In the genomic region with DNA sequence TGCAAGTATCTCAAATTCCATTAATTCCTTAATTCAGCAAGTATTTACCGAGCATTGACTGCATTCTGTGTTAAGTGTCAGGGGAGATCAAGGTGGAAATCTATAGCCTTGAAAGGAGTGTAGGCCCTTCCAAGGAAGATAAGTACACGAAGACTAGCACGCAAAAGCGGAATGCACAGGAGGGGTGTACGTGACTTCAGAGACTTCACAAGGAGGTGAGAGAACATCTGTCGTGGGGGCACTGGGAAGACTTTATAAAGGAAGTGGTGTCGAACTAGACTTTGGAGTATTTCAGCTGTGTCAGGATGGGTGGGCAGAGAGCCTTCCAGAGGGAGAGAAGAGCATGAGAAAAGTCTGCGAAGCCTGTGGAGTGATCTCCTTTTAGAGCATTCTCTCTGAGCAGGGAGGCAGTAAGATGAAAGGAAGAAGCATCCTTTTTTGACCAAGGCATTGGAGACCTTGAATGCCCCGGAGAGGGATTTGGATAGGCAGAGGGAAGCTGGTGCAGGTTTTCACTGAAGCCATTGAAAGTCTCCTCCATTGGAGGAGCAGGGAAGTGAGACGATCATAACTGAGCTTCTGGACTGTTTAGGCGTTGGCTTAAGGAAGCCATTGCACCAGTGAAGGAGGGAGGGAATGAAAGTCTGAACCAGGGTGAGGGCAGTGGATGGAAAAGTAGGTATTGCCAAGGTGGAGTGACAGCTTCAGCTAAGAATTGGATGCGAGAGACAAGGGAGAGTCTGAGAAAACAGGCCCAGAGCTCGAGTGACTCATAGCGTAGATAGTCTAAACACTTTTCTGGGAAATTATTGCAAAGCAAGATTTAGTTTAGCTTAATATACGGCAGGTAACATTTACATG, we compare ENCODE assay signal across 18 cellular contexts. TPM values are rescaled to one million over a fixed set of nuclear protein-coding genes. Genes with fewer than 3 reads are reported as not detected.
DNase-seq lines count a peak whose midpoint lies in the region; ATAC-seq, FAIRE-seq and TF ChIP-seq lines count a peak whose summit lies in the region.
"Had no signal": no experiment of that assay in that cellular context is flagged by ENCODE, and none has a peak within 500 bp of the region (broad histone marks: within the 10 kb centered on the region; RNA-seq: fewer than 3 reads in every experiment).

No MANE protein-coding gene starts in this region.

- FAIRE-seq in HepG2 (lab: Jason Lieb, UNC) = no peak
- FAIRE-seq: kidney had no signal

- H3K4me2 ChIP-seq in HepG2 (ENCODE audit: low read depth, low read length) = peak overlapping the region; percentile 97

- TF ChIP-seq POLR2A in HepG2 (IDR thresholded peaks at IDR 0.05; ENCODE audit: insufficient read depth in 1 of 2, low read depth in 2 of 2, low read length in 2 of 2) (0 out of 4 replicates have a peak, but pooled peaks of 1 of the 2 experiments have one; percentile 18), right lobe of liver (IDR thresholded peaks at IDR 0.05) (no peak)

- H3K4me3 ChIP-seq in HepG2 (replicated peaks in 1 of 3; ENCODE audit: insufficient read depth in 1 of 3, low read depth in 2 of 3, low read length in 3 of 3) = peak overlapping the region; percentile 94 to 100 (median 95)
- no peak overlapping the region for H3K4me3 ChIP-seq in right lobe of liver
- H3K4me3 ChIP-seq in endocrine pancreas (ENCODE audit: control insufficient read depth, insufficient read depth, low read length) = peak overlapping the region; percentile 93
- peak overlapping the region in 1 of 2 donors; percentile 24 for H3K4me3 ChIP-seq in muscle layer of duodenum (ENCODE audit: low read depth in 1 of 2, low read length in 2 of 2)

- peaks cover 68% of the 10 kb centered on the region for H3K4me1 ChIP-seq in HepG2 (ENCODE audit: insufficient read depth, low read length)
- peaks cover 0 to 57% (median 20%) of the 10 kb centered on the region in 4 donors for H3K4me1 ChIP-seq in right lobe of liver
- H3K4me1 ChIP-seq in endocrine pancreas (ENCODE audit: control insufficient read depth, insufficient read depth, low read length) = peaks cover 21% of the 10 kb centered on the region
- H3K4me1 ChIP-seq in muscle layer of duodenum (ENCODE audit: control insufficient read depth in 1 of 2, insufficient read depth in 2 of 2, low read length in 2 of 2) = peaks cover 6 to 23% of the 10 kb centered on the region in 2 donors

- H3K27ac ChIP-seq in HepG2 (ENCODE audit: extremely low read length, insufficient read depth, low read length) = peak overlapping the region; percentile 90
- H3K27ac ChIP-seq in right lobe of liver = peak overlapping the region in 1 of 3 donors; percentile 86
- peak overlapping the region; percentile 74 for H3K27ac ChIP-seq in muscle layer of duodenum (ENCODE audit: low read length)

- H3K9ac ChIP-seq in HepG2 (ENCODE audit: insufficient read depth, low read depth, low read length) (peak overlapping the region; percentile 99), endocrine pancreas (ENCODE audit: control insufficient read depth, insufficient read depth, low read length) (peak overlapping the region; percentile 47)

- H2AFZ ChIP-seq in HepG2 (ENCODE audit: low read length) = no peak overlapping the region

- DNase-seq in HepG2 (ENCODE audit: low spot score) (no peak), right lobe of liver (no peak), GM19238 (ENCODE audit: insufficient read length, low spot score) (no peak), NCI-H128 (lab: John Stamatoyannopoulos, UW; ENCODE audit: unreplicated experiment) (no peak)
- DNase-seq: activated CD4-positive, alpha-beta T cell treated with anti-CD3 and anti-CD28 coated beads, Interleukin-2, amount 50 U/mL, for 4 hours; activated T-cell treated with anti-CD3 and anti-CD28 coated beads, Interleukin-2, amount 50 U/mL, for 72 hours; anterior cingulate cortex; CD8-positive, alpha-beta memory T cell; effector CD4-positive, alpha-beta T cell; H7; kidney; naive thymus-derived CD8-positive, alpha-beta T cell; NCI-H187 treated with DMSO at 0.1 percent for 48 hours; NCI-H748 treated with DMSO at 0.1 percent for 48 hours had no signal

- H3K36me3 ChIP-seq in HepG2 (replicated peaks in 1 of 2; ENCODE audit: control insufficient read depth in 1 of 2, insufficient read depth in 2 of 2, low read length in 2 of 2) (peaks cover 1 to 14% of the 10 kb centered on the region in 2 experiments; a peak in 3 of 5 replicates), right lobe of liver (no peaks in the 10 kb centered on the region), endocrine pancreas (ENCODE audit: control insufficient read depth, insufficient read depth, low read length) (no peaks in the 10 kb centered on the region), muscle layer of duodenum (ENCODE audit: control insufficient read depth in 1 of 2, insufficient read depth in 2 of 2, low read length in 2 of 2) (peaks cover 0 to 6% of the 10 kb centered on the region in 2 donors)

- BruUV-seq in HepG2 (replicated peaks; lab: Mats Ljungman, UMichigan) = no TSS peak

- CTCF ChIA-PET in HepG2 (lab: Yijun Ruan, JAX; ENCODE audit: low intra/inter-chr PET ratio, low total read pairs) = no interaction called here

- H4K20me1 ChIP-seq in HepG2 (ENCODE audit: insufficient read depth, low read length) = peaks cover 15% of the 10 kb centered on the region

- 55% methylated on average over 15 of the region's 15 CpGs for WGBS in HepG2 (ENCODE audit: low lambda C conversion rate)
- WGBS in right lobe of liver (ENCODE audit: insufficient coverage, low coverage, low lambda C conversion rate, missing lambda C conversion rate) = 74% methylated on average over 15 of the region's 15 CpGs

- TF ChIP-seq EP300 in HepG2 (IDR thresholded peaks at IDR 0.05; ENCODE audit: low read depth in 2 of 2, low read length in 2 of 2) (no peak), HepG2 (CRISPR knock-in tag; IDR thresholded peaks at IDR 0.05; ENCODE audit: borderline replicate concordance) (peak; percentile 33; the same call in 1 of the 2 replicates)

- H3K79me2 ChIP-seq in HepG2 (ENCODE audit: insufficient read depth, low read length) = peaks cover 79% of the 10 kb centered on the region

- TF ChIP-seq CTCF in HepG2 (CRISPR knock-in tag; IDR thresholded peaks at IDR 0.05) (no peak), right lobe of liver (IDR thresholded peaks at IDR 0.05) (no peak)

- in situ Hi-C loops in HepG2 (cut with HindIII; ENCODE audit: extremely low pct_ligation_motif_present, low pct_unique_long_range_greater_than_20kb) = no loop called here

- no peaks in the 10 kb centered on the region for H3K9me3 ChIP-seq in HepG2 (ENCODE audit: low read length)
- no peaks in the 10 kb centered on the region for H3K9me3 ChIP-seq in right lobe of liver
- no peaks in the 10 kb centered on the region for H3K9me3 ChIP-seq in endocrine pancreas (ENCODE audit: control insufficient read depth, low read length)
- no peaks in the 10 kb centered on the region for H3K9me3 ChIP-seq in muscle layer of duodenum (ENCODE audit: control insufficient read depth in 1 of 2, low read length in 2 of 2)

- TF ChIP-seq RAD21 in HepG2 (CRISPR knock-in tag; IDR thresholded peaks at IDR 0.05) = no peak

- H3K27me3 ChIP-seq in HepG2 (ENCODE audit: control insufficient read depth in 1 of 2, insufficient read depth in 2 of 2, low read length in 2 of 2) (peaks cover 0 to 3% of the 10 kb centered on the region in 2 experiments; a peak in 1 of 5 replicates), right lobe of liver (no peaks in the 10 kb centered on the region), endocrine pancreas (ENCODE audit: control insufficient read depth, insufficient read depth, low read length) (no peaks in the 10 kb centered on the region), muscle layer of duodenum (ENCODE audit: low read depth, low read length) (peaks cover 21% of the 10 kb centered on the region)

- ATAC-seq in HepG2 = no peak
- no peak for ATAC-seq in right lobe of liver
- ATAC-seq in GM19328 (IDR thresholded peaks at IDR 0.05; ENCODE audit: unreplicated experiment) = no peak
- no peak for ATAC-seq in HG02884 (IDR thresholded peaks at IDR 0.05; ENCODE audit: unreplicated experiment)
- ATAC-seq: activated T-cell treated with anti-CD3 and anti-CD28 coated beads, Interleukin-2, amount 50 U/mL, for 72 hours; naive thymus-derived CD8-positive, alpha-beta T cell had no signal

- POLR2A ChIA-PET in HepG2 (lab: Yijun Ruan, JAX) = interaction anchor here (1.1 to 6.9 kb wide), 5 partner anchors 15 to 156 kb away, joined by 3 to 132 read pairs (median 7); a partner anchor contains a TSS

- intact Hi-C loops in HepG2 (cut with micrococcal nuclease; ENCODE audit: unreplicated experiment) (loop anchor here (10.0 kb wide), 1 partner anchor 381 kb away; no protein-coding TSS in a partner anchor), right lobe of liver (cut with DNase I) (no loop called here)

RNA-seq across cellular contexts. Expression of a gene that starts 4.3 kb away (rescaled TPM):
- total RNA-seq in HepG2 (2016; rRNA removed; fragmentation: Illumina TruSeq; extraction: Trizol) = 89.8 and 133 TPM in 2 replicates
- 7.1 and 8.3 TPM in 2 replicates for total RNA-seq in HepG2 (2016; cell fraction: cytosol; rRNA removed; fragmentation: Illumina TruSeq; extraction: Trizol; ENCODE audit: low read depth)
- 86.8 and 115 TPM in 2 replicates for total RNA-seq in HepG2 (2016; cell fraction: insoluble cytoplasmic fraction; rRNA removed; fragmentation: Illumina TruSeq; extraction: Trizol)
- total RNA-seq in HepG2 (2016; cell fraction: membrane; rRNA removed; fragmentation: Illumina TruSeq; extraction: Trizol) = 25.8 and 26.4 TPM in 2 replicates
- 108 and 127 TPM in 2 replicates for total RNA-seq in HepG2 (2016; cell fraction: nucleus; rRNA removed; fragmentation: Illumina TruSeq; extraction: Trizol)
- polyA plus RNA-seq in HepG2 (2011; rRNA removed) = 101 and 117 TPM in 2 replicates
- polyA plus RNA-seq in HepG2 (2011; cell fraction: cytosol; rRNA removed) = 90.6 and 111 TPM in 2 replicates
- 212 and 239 TPM in 2 replicates for polyA plus RNA-seq in HepG2 (2011; cell fraction: nucleus; rRNA removed)
- polyA plus RNA-seq in HepG2 (2012) = 214 and 279 TPM in 2 replicates
- 1.6 and 1.8 TPM in 2 replicates for polyA plus RNA-seq in HepG2 (2016; cell fraction: cytosol; fragmentation: Illumina TruSeq; extraction: Trizol; ENCODE audit: low read depth)
- polyA plus RNA-seq in HepG2 (2016; cell fraction: insoluble cytoplasmic fraction; fragmentation: Illumina TruSeq; extraction: Trizol; ENCODE audit: low read depth) = 60.1 and 69.4 TPM in 2 replicates
- polyA plus RNA-seq in HepG2 (2016; cell fraction: membrane; fragmentation: Illumina TruSeq; extraction: Trizol; ENCODE audit: low read depth) = 3.9 and 5.4 TPM in 2 replicates
- polyA plus RNA-seq in HepG2 (2016; cell fraction: nucleus; fragmentation: Illumina TruSeq; extraction: Trizol; ENCODE audit: insufficient read depth, low read depth) = 79.3 and 87.4 TPM in 2 replicates
- polyA minus RNA-seq in HepG2 (2011; rRNA and poly(A)+ RNA removed; ENCODE audit: low replicate concordance) = 21.3 and 192 TPM in 2 replicates
- polyA minus RNA-seq in HepG2 (2011; cell fraction: cytosol; rRNA and poly(A)+ RNA removed) = 301 and 325 TPM in 2 replicates
- 412 and 443 TPM in 2 replicates for polyA minus RNA-seq in HepG2 (2011; cell fraction: nucleus; rRNA and poly(A)+ RNA removed)
- 10 to 100 TPM; 64.6 to 94.2 (median 82.1) TPM for total RNA-seq in right lobe of liver
- polyA plus RNA-seq: naive thymus-derived CD8-positive, alpha-beta T cell had no signal

RNA-seq across cellular contexts. Expression of a gene that starts 44.3 kb away (rescaled TPM):
- total RNA-seq in HepG2 (2016; rRNA removed; fragmentation: Illumina TruSeq; extraction: Trizol) = 47.5 and 82.0 TPM in 2 replicates
- total RNA-seq in HepG2 (2016; cell fraction: cytosol; rRNA removed; fragmentation: Illumina TruSeq; extraction: Trizol; ENCODE audit: low read depth) = 4.5 and 5.3 TPM in 2 replicates
- total RNA-seq in HepG2 (2016; cell fraction: insoluble cytoplasmic fraction; rRNA removed; fragmentation: Illumina TruSeq; extraction: Trizol) = 53.2 and 86.1 TPM in 2 replicates
- 13.9 and 17.5 TPM in 2 replicates for total RNA-seq in HepG2 (2016; cell fraction: membrane; rRNA removed; fragmentation: Illumina TruSeq; extraction: Trizol)
- total RNA-seq in HepG2 (2016; cell fraction: nucleus; rRNA removed; fragmentation: Illumina TruSeq; extraction: Trizol) = 32.5 and 36.4 TPM in 2 replicates
- 11.6 and 17.5 TPM in 2 replicates for polyA plus RNA-seq in HepG2 (2011; rRNA removed)
- 7.7 and 8.9 TPM in 2 replicates for polyA plus RNA-seq in HepG2 (2011; cell fraction: cytosol; rRNA removed)
- polyA plus RNA-seq in HepG2 (2011; cell fraction: nucleus; rRNA removed) = 7.9 and 11.5 TPM in 2 replicates
- polyA plus RNA-seq in HepG2 (2012) = 12.4 and 15.5 TPM in 2 replicates
- 2.1 and 2.4 TPM in 2 replicates for polyA plus RNA-seq in HepG2 (2016; cell fraction: cytosol; fragmentation: Illumina TruSeq; extraction: Trizol; ENCODE audit: low read depth)
- polyA plus RNA-seq in HepG2 (2016; cell fraction: insoluble cytoplasmic fraction; fragmentation: Illumina TruSeq; extraction: Trizol; ENCODE audit: low read depth) = 53.9 and 61.3 TPM in 2 replicates
- 6.2 and 7.3 TPM in 2 replicates for polyA plus RNA-seq in HepG2 (2016; cell fraction: membrane; fragmentation: Illumina TruSeq; extraction: Trizol; ENCODE audit: low read depth)
- polyA plus RNA-seq in HepG2 (2016; cell fraction: nucleus; fragmentation: Illumina TruSeq; extraction: Trizol; ENCODE audit: insufficient read depth, low read depth) = 40.0 and 41.7 TPM in 2 replicates
- 7.8 and 10.6 TPM in 2 replicates for polyA minus RNA-seq in HepG2 (2011; rRNA and poly(A)+ RNA removed; ENCODE audit: low replicate concordance)
- polyA minus RNA-seq in HepG2 (2011; cell fraction: cytosol; rRNA and poly(A)+ RNA removed) = 9.2 and 11.9 TPM in 2 replicates
- 28.1 and 32.1 TPM in 2 replicates for polyA minus RNA-seq in HepG2 (2011; cell fraction: nucleus; rRNA and poly(A)+ RNA removed)
- total RNA-seq in right lobe of liver = 10 to 100 TPM in 1 of 6 experiments, 1 to 10 TPM in 5; 4.7 to 13.7 (median 7.0) TPM

Comparison
In these comparisons a context has a peak if more than half of its experiments do, and no peak if none do; other contexts are left out.
1. H3K4me3 ChIP-seq: peak in HepG2 (3 of 3) and endocrine pancreas (single experiment); none in right lobe of liver (0 of 3).